Comparison of ENCODE assay signal across 1 cellular context in the genomic region with DNA sequence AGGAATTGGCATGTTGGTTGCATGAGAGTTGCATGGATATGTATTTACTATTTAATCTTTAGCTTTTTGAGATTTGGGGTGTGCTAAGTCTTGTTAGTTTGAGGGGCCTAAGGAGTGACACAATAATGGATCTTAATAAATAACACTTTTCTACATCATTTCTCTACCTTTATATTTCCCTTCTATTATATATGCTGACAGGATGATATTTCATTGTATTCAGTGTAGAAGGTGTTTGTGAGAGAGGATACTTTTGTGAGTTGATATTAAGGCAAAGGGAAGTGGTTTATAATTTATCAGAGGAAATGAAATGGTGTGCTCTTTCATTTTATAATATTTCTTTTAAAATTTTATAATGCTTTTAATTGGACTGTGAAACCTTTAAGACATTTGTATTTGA.
A peak's percentile ranks its signal among the peaks of the same experiment; 100 is the strongest.
TF ChIP-seq lines count a peak whose summit lies in the region.

No MANE protein-coding gene starts in this region.

TF ChIP-seq in HepG2, 621 proteins besides CTCF, POLR2A, EP300 and RAD21:
- 0 out of 2 replicates have a peak, but pooled peaks have one; percentile 39 for TF ChIP-seq MAFF (IDR thresholded peaks at IDR 0.05; ENCODE audit: low read depth, low read length)
- no peak for TF ChIP-seq RBAK (CRISPR knock-in tag; IDR thresholded peaks at IDR 0.05)
- TF ChIP-seq IRF2 (CRISPR knock-in tag; IDR thresholded peaks at IDR 0.05) = no peak
- TF ChIP-seq ZNF616 (CRISPR knock-in tag; IDR thresholded peaks at IDR 0.05; ENCODE audit: low read depth) = no peak
- TF ChIP-seq ZNF30 (CRISPR knock-in tag; IDR thresholded peaks at IDR 0.05) = no peak
- peak in 1 of 2 experiments; percentile 51; a peak in 2 of 4 replicates for TF ChIP-seq MAFK (conservative IDR thresholded peaks at IDR 0.05 in 1 of 2, IDR thresholded peaks at IDR 0.05 in 1 of 2; ENCODE audit: low read length in 2 of 2)
- TF ChIP-seq ZNF790 (CRISPR knock-in tag; IDR thresholded peaks at IDR 0.05; ENCODE audit: borderline replicate concordance) = no peak
